In the genomic region with DNA sequence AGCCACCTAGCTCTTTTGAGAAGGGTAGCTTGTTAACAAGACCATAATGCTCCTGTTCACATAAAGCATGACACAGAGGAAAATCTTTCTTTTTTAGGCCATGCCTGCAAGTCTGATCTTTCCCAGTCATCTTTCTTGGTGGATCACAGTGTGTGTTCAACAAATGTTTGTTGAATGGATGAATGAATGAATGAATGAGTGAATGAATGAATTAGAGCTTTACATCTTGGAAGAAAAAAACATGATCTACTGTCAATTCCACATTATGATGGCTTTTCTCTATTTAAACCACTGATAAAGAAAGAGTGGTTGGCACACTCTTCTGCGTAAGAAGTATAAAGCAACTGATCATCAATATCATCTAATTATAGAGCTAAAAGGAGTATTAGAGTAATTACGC, we compare ENCODE assay signal across 11 cellular contexts.
"Had no signal": no experiment of that assay in that cellular context is flagged by ENCODE, and none has a peak within 500 bp of the region (broad histone marks: within the 10 kb centered on the region; RNA-seq: fewer than 3 reads in every experiment).

No MANE protein-coding gene starts in this region.

- FAIRE-seq: H1, H54 had no signal

- H2AFZ ChIP-seq: GM23248, GM23338 had no signal

- H3K4me2 ChIP-seq: GM23338 had no signal

- DNase-seq: GM23248, GOT3, H7, H9, HCEC 1CT, HFFc6 had no signal

- H3K27ac Mint-ChIP-seq: GM23338, H9, HFFc6 had no signal

- H3K9me3 ChIP-seq: HAP-1 had no signal

- H3K27ac ChIP-seq: GM23248 had no signal

- H3K9ac ChIP-seq: GM23248 had no signal

- H3K9me3 Mint-ChIP-seq: GM23338, H9, HFFc6 had no signal

- H3K36me3 ChIP-seq: HAP-1 had no signal

- H3K4me1 Mint-ChIP-seq: GM23338, H9 had no signal

- H3K4me3 Mint-ChIP-seq: GM23338, H9, HFFc6 had no signal

- ATAC-seq: GM23338, HCT116 had no signal

- H3K4me3 ChIP-seq: GM23248, GM23338, HAP-1 had no signal

- H3K4me1 ChIP-seq: HAP-1 had no signal
